ENCODE assay signal across 1 cellular context in the genomic region with DNA sequence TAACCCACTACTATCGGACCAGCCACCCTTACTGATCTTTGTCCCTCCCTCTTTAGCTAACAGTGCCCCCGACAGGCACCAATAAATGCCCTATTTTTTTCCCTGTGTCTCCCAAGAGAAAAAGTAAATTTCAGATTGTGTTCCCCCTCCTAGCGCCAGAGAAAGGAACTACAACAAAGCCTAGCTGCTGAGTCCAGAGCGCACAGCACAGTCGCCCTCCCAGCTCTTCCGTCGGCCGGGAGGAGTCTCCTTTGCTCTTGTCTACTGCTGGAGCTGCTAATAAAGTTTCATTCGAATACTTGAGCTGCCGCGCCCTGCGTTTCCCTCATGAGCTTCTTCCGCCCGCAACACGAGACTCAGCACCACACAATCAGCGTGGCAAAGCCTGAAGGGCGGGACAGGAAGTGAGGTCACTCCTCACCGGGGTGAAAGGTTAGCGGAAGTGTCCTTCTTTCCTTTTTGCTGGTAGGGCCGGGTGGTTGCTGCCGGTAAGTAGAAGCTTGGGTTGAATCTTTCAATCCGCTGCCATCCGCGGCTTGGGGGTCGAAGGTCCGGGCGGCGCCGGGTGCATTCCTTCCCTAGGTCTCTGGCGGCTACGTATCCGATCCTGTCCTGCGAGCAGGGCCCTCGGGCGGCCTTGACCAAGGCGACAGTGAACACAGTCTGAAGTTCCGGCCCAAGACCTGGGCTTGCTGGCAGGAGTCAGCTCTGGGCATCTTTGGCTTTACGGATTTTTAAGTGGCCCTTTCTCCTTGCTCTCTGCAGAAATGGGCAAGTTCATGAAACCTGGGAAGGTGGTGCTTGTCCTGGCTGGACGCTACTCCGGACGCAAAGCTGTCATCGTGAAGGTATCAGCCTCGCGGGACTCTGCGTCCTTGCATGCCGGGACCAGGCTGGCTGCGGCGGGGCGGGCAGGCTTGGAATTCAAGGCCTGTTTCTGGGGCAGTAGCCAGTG.
TF ChIP-seq lines count a peak whose summit lies in the region.

A gene (plus strand): TSS at position 436 of the 955 bp plus-strand sequence. CDS start 332 bp downstream, at position 768.

TF ChIP-seq in HepG2, 621 proteins besides CTCF, POLR2A, EP300 and RAD21 (continued from another document and continues in another):
- TF ChIP-seq, protein P1, sequence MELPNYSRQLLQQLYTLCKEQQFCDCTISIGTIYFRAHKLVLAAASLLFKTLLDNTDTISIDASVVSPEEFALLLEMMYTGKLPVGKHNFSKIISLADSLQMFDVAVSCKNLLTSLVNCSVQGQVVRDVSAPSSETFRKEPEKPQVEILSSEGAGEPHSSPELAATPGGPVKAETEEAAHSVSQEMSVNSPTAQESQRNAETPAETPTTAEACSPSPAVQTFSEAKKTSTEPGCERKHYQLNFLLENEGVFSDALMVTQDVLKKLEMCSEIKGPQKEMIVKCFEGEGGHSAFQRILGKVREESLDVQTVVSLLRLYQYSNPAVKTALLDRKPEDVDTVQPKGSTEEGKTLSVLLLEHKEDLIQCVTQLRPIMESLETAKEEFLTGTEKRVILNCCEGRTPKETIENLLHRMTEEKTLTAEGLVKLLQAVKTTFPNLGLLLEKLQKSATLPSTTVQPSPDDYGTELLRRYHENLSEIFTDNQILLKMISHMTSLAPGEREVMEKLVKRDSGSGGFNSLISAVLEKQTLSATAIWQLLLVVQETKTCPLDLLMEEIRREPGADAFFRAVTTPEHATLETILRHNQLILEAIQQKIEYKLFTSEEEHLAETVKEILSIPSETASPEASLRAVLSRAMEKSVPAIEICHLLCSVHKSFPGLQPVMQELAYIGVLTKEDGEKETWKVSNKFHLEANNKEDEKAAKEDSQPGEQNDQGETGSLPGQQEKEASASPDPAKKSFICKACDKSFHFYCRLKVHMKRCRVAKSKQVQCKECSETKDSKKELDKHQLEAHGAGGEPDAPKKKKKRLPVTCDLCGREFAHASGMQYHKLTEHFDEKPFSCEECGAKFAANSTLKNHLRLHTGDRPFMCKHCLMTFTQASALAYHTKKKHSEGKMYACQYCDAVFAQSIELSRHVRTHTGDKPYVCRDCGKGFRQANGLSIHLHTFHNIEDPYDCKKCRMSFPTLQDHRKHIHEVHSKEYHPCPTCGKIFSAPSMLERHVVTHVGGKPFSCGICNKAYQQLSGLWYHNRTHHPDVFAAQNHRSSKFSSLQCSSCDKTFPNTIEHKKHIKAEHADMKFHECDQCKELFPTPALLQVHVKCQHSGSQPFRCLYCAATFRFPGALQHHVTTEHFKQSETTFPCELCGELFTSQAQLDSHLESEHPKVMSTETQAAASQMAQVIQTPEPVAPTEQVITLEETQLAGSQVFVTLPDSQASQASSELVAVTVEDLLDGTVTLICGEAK (IDR thresholded peaks at IDR 0.05): peak; percentile 100
- TF ChIP-seq, protein P1 (CRISPR knock-in tag; IDR thresholded peaks at IDR 0.05): peak; percentile 100
- TF ChIP-seq ZZZ3 (CRISPR knock-in tag; IDR thresholded peaks at IDR 0.05; ENCODE audit: borderline replicate concordance) (peak; percentile 100; the same call in 1 of the 2 replicates), ZNF572 (CRISPR knock-in tag; IDR thresholded peaks at IDR 0.05) (peak; percentile 63; the same call in 1 of the 2 replicates), ZNF777 (CRISPR knock-in tag; IDR thresholded peaks at IDR 0.05) (peak; percentile 75), WIZ (CRISPR knock-in tag; IDR thresholded peaks at IDR 0.05) (peak; percentile 86; the same call in 1 of the 2 replicates), ELF3 (CRISPR knock-in tag; IDR thresholded peaks at IDR 0.05) (peak; percentile 99), NCOA2 (CRISPR knock-in tag; IDR thresholded peaks at IDR 0.05) (peak; percentile 87), NFKB2 (CRISPR knock-in tag; IDR thresholded peaks at IDR 0.05; ENCODE audit: borderline replicate concordance) (peak; percentile 94; the same call in 1 of the 2 replicates), PCBP1 (IDR thresholded peaks at IDR 0.05; ENCODE audit: borderline replicate concordance, low read depth, low read length) (peak; percentile 85; the same call in 1 of the 2 replicates), RFX5 (IDR thresholded peaks at IDR 0.05; ENCODE audit: low read depth, low read length) (0 out of 2 replicates have a peak, but pooled peaks have one; percentile 30), ERF (CRISPR knock-in tag; IDR thresholded peaks at IDR 0.05) (peak; percentile 100), ZNF468 (CRISPR knock-in tag; IDR thresholded peaks at IDR 0.05) (peak; percentile 90; the same call in 1 of the 2 replicates), ZNF496 (CRISPR knock-in tag; IDR thresholded peaks at IDR 0.05; ENCODE audit: insufficient replicate concordance) (no peak), MEIS1 (CRISPR knock-in tag; IDR thresholded peaks at IDR 0.05; ENCODE audit: borderline replicate concordance) (peak; percentile 84), PCBP2 (optimal IDR thresholded peaks at IDR 0.05; ENCODE audit: low read depth, low read length, poor library complexity, severe bottlenecking) (no peak), ZNF12 (CRISPR knock-in tag; IDR thresholded peaks at IDR 0.05) (0 out of 2 replicates have a peak, but pooled peaks have one; percentile 42), ZNF225 (CRISPR knock-in tag; IDR thresholded peaks at IDR 0.05) (peak; percentile 96), MIER3 (CRISPR knock-in tag; IDR thresholded peaks at IDR 0.05; ENCODE audit: borderline replicate concordance) (peak; percentile 99), ZNF329 (CRISPR knock-in tag; IDR thresholded peaks at IDR 0.05; ENCODE audit: low read depth) (peak; percentile 91), FLYWCH1 (CRISPR knock-in tag; IDR thresholded peaks at IDR 0.05) (peak; percentile 87; the same call in 1 of the 2 replicates), PITX1 (CRISPR knock-in tag; IDR thresholded peaks at IDR 0.05) (peak; percentile 93), HOXA5 (CRISPR knock-in tag; IDR thresholded peaks at IDR 0.05) (peak; percentile 97), RBM39 (IDR thresholded peaks at IDR 0.05; ENCODE audit: low read depth, low read length, poor library complexity, severe bottlenecking) (peak; percentile 98), MTA3 (CRISPR knock-in tag; IDR thresholded peaks at IDR 0.05) (no peak), SIN3A (IDR thresholded peaks at IDR 0.05; ENCODE audit: borderline replicate concordance, low read depth, low read length) (no peak), XBP1 (CRISPR knock-in tag; IDR thresholded peaks at IDR 0.05) (no peak; the same call in 1 of the 2 replicates), ZNF17 (CRISPR knock-in tag; IDR thresholded peaks at IDR 0.05) (no peak), ZNF432 (CRISPR knock-in tag; IDR thresholded peaks at IDR 0.05; ENCODE audit: borderline replicate concordance) (no peak)
- TF ChIP-seq, protein P2, sequence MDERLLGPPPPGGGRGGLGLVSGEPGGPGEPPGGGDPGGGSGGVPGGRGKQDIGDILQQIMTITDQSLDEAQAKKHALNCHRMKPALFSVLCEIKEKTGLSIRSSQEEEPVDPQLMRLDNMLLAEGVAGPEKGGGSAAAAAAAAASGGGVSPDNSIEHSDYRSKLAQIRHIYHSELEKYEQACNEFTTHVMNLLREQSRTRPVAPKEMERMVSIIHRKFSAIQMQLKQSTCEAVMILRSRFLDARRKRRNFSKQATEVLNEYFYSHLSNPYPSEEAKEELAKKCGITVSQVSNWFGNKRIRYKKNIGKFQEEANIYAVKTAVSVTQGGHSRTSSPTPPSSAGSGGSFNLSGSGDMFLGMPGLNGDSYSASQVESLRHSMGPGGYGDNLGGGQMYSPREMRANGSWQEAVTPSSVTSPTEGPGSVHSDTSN (CRISPR knock-in tag; IDR thresholded peaks at IDR 0.05): no peak; the same call in 1 of the 2 replicates
- TF ChIP-seq, protein P3, sequence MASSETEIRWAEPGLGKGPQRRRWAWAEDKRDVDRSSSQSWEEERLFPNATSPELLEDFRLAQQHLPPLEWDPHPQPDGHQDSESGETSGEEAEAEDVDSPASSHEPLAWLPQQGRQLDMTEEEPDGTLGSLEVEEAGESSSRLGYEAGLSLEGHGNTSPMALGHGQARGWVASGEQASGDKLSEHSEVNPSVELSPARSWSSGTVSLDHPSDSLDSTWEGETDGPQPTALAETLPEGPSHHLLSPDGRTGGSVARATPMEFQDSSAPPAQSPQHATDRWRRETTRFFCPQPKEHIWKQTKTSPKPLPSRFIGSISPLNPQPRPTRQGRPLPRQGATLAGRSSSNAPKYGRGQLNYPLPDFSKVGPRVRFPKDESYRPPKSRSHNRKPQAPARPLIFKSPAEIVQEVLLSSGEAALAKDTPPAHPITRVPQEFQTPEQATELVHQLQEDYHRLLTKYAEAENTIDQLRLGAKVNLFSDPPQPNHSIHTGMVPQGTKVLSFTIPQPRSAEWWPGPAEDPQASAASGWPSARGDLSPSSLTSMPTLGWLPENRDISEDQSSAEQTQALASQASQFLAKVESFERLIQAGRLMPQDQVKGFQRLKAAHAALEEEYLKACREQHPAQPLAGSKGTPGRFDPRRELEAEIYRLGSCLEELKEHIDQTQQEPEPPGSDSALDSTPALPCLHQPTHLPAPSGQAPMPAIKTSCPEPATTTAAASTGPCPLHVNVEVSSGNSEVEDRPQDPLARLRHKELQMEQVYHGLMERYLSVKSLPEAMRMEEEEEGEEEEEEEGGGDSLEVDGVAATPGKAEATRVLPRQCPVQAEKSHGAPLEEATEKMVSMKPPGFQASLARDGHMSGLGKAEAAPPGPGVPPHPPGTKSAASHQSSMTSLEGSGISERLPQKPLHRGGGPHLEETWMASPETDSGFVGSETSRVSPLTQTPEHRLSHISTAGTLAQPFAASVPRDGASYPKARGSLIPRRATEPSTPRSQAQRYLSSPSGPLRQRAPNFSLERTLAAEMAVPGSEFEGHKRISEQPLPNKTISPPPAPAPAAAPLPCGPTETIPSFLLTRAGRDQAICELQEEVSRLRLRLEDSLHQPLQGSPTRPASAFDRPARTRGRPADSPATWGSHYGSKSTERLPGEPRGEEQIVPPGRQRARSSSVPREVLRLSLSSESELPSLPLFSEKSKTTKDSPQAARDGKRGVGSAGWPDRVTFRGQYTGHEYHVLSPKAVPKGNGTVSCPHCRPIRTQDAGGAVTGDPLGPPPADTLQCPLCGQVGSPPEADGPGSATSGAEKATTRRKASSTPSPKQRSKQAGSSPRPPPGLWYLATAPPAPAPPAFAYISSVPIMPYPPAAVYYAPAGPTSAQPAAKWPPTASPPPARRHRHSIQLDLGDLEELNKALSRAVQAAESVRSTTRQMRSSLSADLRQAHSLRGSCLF (CRISPR knock-in tag; IDR thresholded peaks at IDR 0.05; ENCODE audit: borderline replicate concordance): no peak
- TF ChIP-seq, protein P4, sequence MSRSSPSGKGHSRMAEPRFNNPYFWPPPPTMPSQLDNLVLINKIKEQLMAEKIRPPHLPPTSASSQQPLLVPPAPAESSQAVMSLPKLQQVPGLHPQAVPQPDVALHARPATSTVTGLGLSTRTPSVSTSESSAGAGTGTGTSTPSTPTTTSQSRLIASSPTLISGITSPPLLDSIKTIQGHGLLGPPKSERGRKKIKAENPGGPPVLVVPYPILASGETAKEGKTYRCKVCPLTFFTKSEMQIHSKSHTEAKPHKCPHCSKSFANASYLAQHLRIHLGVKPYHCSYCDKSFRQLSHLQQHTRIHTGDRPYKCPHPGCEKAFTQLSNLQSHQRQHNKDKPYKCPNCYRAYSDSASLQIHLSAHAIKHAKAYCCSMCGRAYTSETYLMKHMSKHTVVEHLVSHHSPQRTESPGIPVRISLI (CRISPR knock-in tag; IDR thresholded peaks at IDR 0.05; ENCODE audit: borderline replicate concordance): peak; percentile 89
- TF ChIP-seq, protein P5, sequence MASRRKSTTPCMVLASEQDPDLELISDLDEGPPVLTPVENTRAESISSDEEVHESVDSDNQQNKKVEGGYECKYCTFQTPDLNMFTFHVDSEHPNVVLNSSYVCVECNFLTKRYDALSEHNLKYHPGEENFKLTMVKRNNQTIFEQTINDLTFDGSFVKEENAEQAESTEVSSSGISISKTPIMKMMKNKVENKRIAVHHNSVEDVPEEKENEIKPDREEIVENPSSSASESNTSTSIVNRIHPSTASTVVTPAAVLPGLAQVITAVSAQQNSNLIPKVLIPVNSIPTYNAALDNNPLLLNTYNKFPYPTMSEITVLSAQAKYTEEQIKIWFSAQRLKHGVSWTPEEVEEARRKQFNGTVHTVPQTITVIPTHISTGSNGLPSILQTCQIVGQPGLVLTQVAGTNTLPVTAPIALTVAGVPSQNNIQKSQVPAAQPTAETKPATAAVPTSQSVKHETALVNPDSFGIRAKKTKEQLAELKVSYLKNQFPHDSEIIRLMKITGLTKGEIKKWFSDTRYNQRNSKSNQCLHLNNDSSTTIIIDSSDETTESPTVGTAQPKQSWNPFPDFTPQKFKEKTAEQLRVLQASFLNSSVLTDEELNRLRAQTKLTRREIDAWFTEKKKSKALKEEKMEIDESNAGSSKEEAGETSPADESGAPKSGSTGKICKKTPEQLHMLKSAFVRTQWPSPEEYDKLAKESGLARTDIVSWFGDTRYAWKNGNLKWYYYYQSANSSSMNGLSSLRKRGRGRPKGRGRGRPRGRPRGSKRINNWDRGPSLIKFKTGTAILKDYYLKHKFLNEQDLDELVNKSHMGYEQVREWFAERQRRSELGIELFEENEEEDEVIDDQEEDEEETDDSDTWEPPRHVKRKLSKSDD (CRISPR knock-in tag; IDR thresholded peaks at IDR 0.05; ENCODE audit: low read depth): peak; percentile 87; the same call in 1 of the 2 replicates
- TF ChIP-seq, protein P6, sequence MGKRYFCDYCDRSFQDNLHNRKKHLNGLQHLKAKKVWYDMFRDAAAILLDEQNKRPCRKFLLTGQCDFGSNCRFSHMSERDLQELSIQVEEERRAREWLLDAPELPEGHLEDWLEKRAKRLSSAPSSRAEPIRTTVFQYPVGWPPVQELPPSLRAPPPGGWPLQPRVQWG (CRISPR knock-in tag; IDR thresholded peaks at IDR 0.05; ENCODE audit: borderline replicate concordance, low read depth): no peak
